Comparison of ENCODE assay signal across 8 cellular contexts in genomic region chrX:71541546-71542022, GRCh38. TPM values are rescaled to one million over a fixed set of nuclear protein-coding genes. Genes with fewer than 3 reads are reported as not detected.
DNase-seq lines count a peak whose midpoint lies in the region; ATAC-seq and TF ChIP-seq lines count a peak whose summit lies in the region.

No MANE protein-coding gene starts in this region.

- H3K27ac ChIP-seq in fibroblast of lung (ENCODE audit: insufficient read depth, low read length): peak overlapping the region; percentile 45

- peaks cover under 1% of the 10 kb centered on the region for H3K36me3 ChIP-seq in fibroblast of lung (ENCODE audit: control insufficient read depth, insufficient read depth, low read length)

- peak overlapping the region; percentile 44 for H3K4me2 ChIP-seq in fibroblast of lung (ENCODE audit: extremely low read depth, insufficient read depth, low read length)

- H3K9ac ChIP-seq in fibroblast of lung (ENCODE audit: insufficient read depth, low read length): no peak overlapping the region

- peaks cover 8% of the 10 kb centered on the region for H4K20me1 ChIP-seq in fibroblast of lung (ENCODE audit: control insufficient read depth, extremely low read depth, insufficient read depth, low read length)

- peaks cover 81% of the 10 kb centered on the region for H3K79me2 ChIP-seq in fibroblast of lung (ENCODE audit: control insufficient read depth, insufficient read depth, low read length)

- TF ChIP-seq CTCF in fibroblast of lung (conservative IDR thresholded peaks at IDR 0.05 in 1 of 2, IDR thresholded peaks at IDR 0.05 in 1 of 2; ENCODE audit: low read depth in 1 of 2, low read length in 2 of 2): no peak

- DNase-seq in GM03348 (ENCODE audit: low spot score) (peak; percentile 23), SIG-M5 (lab: John Stamatoyannopoulos, UW) (peak; percentile 79), fibroblast of lung (ENCODE audit: low read depth in 2 of 2) (peak; percentile 60 to 62), NCI-H510A treated with DMSO at 0.1 percent for 48 hours (lab: John Stamatoyannopoulos, UW) (no peak), HT-29 (ENCODE audit: low spot score) (no peak), NCI-H446 (lab: John Stamatoyannopoulos, UW) (no peak)

- H3K27me3 ChIP-seq in fibroblast of lung (ENCODE audit: control insufficient read depth, insufficient read depth, low read length): no peaks in the 10 kb centered on the region

- peak overlapping the region in 1 of 4 experiments; percentile 30 for H3K4me3 ChIP-seq in fibroblast of lung (replicated peaks in 1 of 4; ENCODE audit: control extremely low read depth in 1 of 4, insufficient read depth in 1 of 4, low read depth in 3 of 4, low read length in 4 of 4)

- no peak overlapping the region for H2AFZ ChIP-seq in fibroblast of lung (ENCODE audit: low read length)

- H3K4me1 ChIP-seq in fibroblast of lung (ENCODE audit: control insufficient read depth, extremely low read depth, insufficient read depth, low read length): peaks cover 3% of the 10 kb centered on the region

- no peaks in the 10 kb centered on the region for H3K9me3 ChIP-seq in fibroblast of lung (ENCODE audit: control insufficient read depth, insufficient read depth, low read depth, low read length)

- ATAC-seq in HG02588 (IDR thresholded peaks at IDR 0.05; ENCODE audit: unreplicated experiment): peak; percentile 23
- ATAC-seq in HG02840 (IDR thresholded peaks at IDR 0.05; ENCODE audit: low FRiP score, unreplicated experiment): no peak

RNA-seq across cellular contexts. Expression of gene OGT, which starts 8.7 kb away (rescaled TPM):
- 91.9 and 106 TPM in 2 replicates for total RNA-seq in fibroblast of lung
- polyA plus RNA-seq in fibroblast of lung: 55.5 and 115 TPM in 2 replicates
- polyA plus RNA-seq in fibroblast of lung (2012): 21.5 and 41.2 TPM in 2 replicates
- polyA minus RNA-seq in fibroblast of lung (ENCODE audit: low replicate concordance): 40.1 and 88.4 TPM in 2 replicates
- total RNA-seq in HT-29 (2014; rRNA removed; shearing (Covaris generic)): 87.4 and 97.9 TPM in 2 replicates

RNA-seq across cellular contexts. Expression of gene GCNA, which starts 36.7 kb away (rescaled TPM):
- 2.3 and 2.8 TPM in 2 replicates for total RNA-seq in fibroblast of lung
- 0.52 and 0.74 TPM in 2 replicates for polyA plus RNA-seq in fibroblast of lung
- 0.18 and 0.55 TPM in 2 replicates for polyA plus RNA-seq in fibroblast of lung (2012)
- 0.35 TPM in 1 of 2 replicates, not detected in the other for polyA minus RNA-seq in fibroblast of lung (ENCODE audit: low replicate concordance)
- 0.70 and 2.1 TPM in 2 replicates for total RNA-seq in HT-29 (2014; rRNA removed; shearing (Covaris generic))

Comparison
In these comparisons a context has a peak if more than half of its experiments do, and no peak if none do; other contexts are left out.
1. DNase-seq: peak in GM03348 (single experiment), SIG-M5 (single experiment) and fibroblast of lung (2 of 2); none in NCI-H510A treated with DMSO at 0.1 percent for 48 hours (single experiment), HT-29 (single experiment) and NCI-H446 (0 of 2).